Comparison of ENCODE assay signal across 1 cellular context in genomic region chr15:66503780-66504562, GRCh38.
A peak's percentile ranks its signal among the peaks of the same experiment; 100 is the strongest.
TF ChIP-seq lines count a peak whose summit lies in the region.

No MANE protein-coding gene starts in this region.

TF ChIP-seq in A549, 52 proteins besides CTCF, POLR2A, EP300 and RAD21 (continued from another document):
- TF ChIP-seq BCL3 (IDR thresholded peaks at IDR 0.05) (0 out of 3 replicates have a peak, but pooled peaks have one; percentile 2), TFCP2L1 (CRISPR knock-in tag; IDR thresholded peaks at IDR 0.05) (0 out of 2 replicates have a peak, but pooled peaks have one; percentile 63)
TF ChIP-seq in A549: peak in this region for 11.
